In the genomic region with DNA sequence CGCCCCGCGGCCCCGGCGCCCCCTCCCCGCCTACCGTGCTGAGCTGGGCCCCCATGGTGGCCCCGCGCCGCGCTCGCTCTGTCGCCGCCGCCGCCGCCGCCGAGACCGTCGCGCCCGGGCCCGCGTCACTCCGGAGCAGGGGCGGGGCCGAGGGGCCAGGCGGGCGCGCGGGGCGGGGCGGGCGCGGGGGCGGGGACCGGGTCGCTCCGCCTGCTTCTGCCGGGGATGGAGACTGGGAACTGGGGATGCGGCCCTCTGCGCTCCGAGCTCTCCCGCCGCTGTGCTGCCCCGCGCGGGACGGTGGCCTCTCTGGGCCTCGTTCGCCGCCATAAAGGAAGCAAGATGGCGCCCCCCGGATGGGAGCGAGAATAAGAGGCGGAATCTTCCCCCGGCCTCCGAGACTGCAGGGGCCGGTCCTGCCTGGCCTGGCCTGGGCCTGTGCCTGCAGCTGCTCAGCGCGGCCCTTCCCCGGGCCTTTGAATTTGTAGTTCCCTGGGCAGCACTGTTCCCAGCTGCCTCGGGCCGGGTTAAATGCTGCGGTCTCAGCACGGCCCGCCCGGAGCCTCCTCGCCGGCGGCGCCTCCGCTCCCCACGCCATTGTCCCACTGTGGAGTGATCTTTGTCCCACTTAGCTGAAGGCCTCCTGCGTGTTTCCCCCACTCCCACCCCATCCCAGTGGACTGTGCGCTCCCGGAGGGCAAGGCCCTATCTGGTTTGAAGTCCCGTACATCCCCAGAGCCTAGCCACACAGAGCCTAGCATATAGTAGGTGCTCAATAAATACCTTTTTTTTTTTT, we compare ENCODE assay signal across 8 cellular contexts. TPM values are rescaled to one million over a fixed set of nuclear protein-coding genes. Genes with fewer than 3 reads are reported as not detected.
A peak's percentile ranks its signal among the peaks of the same experiment; 100 is the strongest.
DNase-seq lines count a peak whose midpoint lies in the region; ATAC-seq lines count a peak whose summit lies in the region.

A gene (minus strand): TSS at position 132 of the 796 bp plus-strand sequence. CDS start 77 bp downstream, at position 55.

- H3K4me1 ChIP-seq in neuron (ENCODE audit: insufficient read depth, low read length), result peaks cover 16% of the 10 kb centered on the region

- H3K36me3 ChIP-seq in neuron (ENCODE audit: insufficient read depth, low read length), result no peaks in the 10 kb centered on the region

- peak; percentile 69 for ATAC-seq in GM21529 (IDR thresholded peaks at IDR 0.05; ENCODE audit: unreplicated experiment)

- in situ Hi-C loops in SK-MEL-5 (cut with HindIII; ENCODE audit: low pct_unique_long_range_greater_than_20kb, low sequenced_read_pairs), result no loop called here

- peak; percentile 43 for DNase-seq in DMS 273 treated with DMSO at 0.1 percent for 48 hours (lab: John Stamatoyannopoulos, UW)
- peak; percentile 30 for DNase-seq in KG1 (lab: John Stamatoyannopoulos, UW)
- DNase-seq in SK-MEL-5 (ENCODE audit: low read depth, low spot score), result peak; percentile 76
- DNase-seq in activated naive CD4-positive, alpha-beta T cell (lab: John Stamatoyannopoulos, UW), result peak; percentile 29 to 69 (median 49)
- DNase-seq in foreskin melanocyte, result peak; percentile 69
- DNase-seq in stromal cell of bone marrow (ENCODE audit: low read depth), result peak; percentile 70

- peak within 1 kb of the TSS; percentile 87 for H3K4me3 ChIP-seq in neuron (ENCODE audit: low read length)

- H2AFZ ChIP-seq in neuron (ENCODE audit: low read depth, low read length), result peak within 1 kb of the TSS; percentile 91

- no peaks in the 10 kb centered on the region for H3K27me3 ChIP-seq in neuron (ENCODE audit: insufficient read depth, low read length)

- H3K9me3 ChIP-seq in neuron (ENCODE audit: low read length), result no peaks in the 10 kb centered on the region

RNA-seq across cellular contexts. Expression of the gene that starts here (rescaled TPM):
- 77.0 and 84.2 TPM in 2 replicates for total RNA-seq in SK-MEL-5 (2014; rRNA removed; shearing (Covaris generic))
- 352 and 370 TPM in 2 replicates for polyA plus RNA-seq in SK-MEL-5 (2015; cell fraction: cytosol; rRNA removed)
- polyA plus RNA-seq in SK-MEL-5 (2015; cell fraction: nucleus; rRNA removed), result 35.1 and 38.5 TPM in 2 replicates

Comparison
In these comparisons a context has a peak if more than half of its experiments do, and no peak if none do; other contexts are left out.
1. Peak in every context shown above with its lines: DNase-seq, ATAC-seq and H3K4me3 ChIP-seq.